In the genomic region with DNA sequence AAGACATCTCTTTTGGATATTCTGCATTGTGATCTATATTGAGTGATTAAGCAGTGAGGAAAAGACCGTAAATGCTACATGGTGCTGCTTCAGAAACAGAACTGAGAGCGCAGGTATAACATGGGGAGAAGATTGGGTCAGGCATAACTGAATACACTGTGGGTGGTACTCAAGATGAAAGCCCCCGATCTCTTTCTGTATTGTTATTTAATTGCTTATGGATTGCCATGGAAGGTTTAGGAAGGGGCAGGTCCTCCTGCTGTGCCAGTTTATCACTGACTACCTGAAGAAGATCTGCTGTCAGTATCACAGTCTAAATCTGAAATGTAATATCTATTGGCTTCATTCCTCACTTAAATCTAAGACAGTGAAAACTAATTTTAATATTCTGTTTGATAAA, we compare ENCODE assay signal across 6 cellular contexts.
"Had no signal": no experiment of that assay in that cellular context is flagged by ENCODE, and none has a peak within 500 bp of the region (broad histone marks: within the 10 kb centered on the region; RNA-seq: fewer than 3 reads in every experiment).

No MANE protein-coding gene starts in this region.

- ATAC-seq: HCT116, K562 had no signal

- H3K4me1 ChIP-seq: HAP-1 had no signal

- H3K36me3 ChIP-seq: HAP-1 had no signal

- H3K9me3 ChIP-seq: HAP-1 had no signal

- H3K27ac Mint-ChIP-seq: HFFc6 had no signal

- DNase-seq: GOT3, HFFc6, IMR-90 had no signal

- H3K4me3 Mint-ChIP-seq: HFFc6 had no signal

- H3K4me3 ChIP-seq: HAP-1, K562 had no signal
